12 cellular contexts compared by ENCODE assay signal in genomic region chr3:23726811-23727548, GRCh38.
DNase-seq lines count a peak whose midpoint lies in the region; ATAC-seq and TF ChIP-seq lines count a peak whose summit lies in the region.
"Had no signal": no experiment of that assay in that cellular context is flagged by ENCODE, and none has a peak within 500 bp of the region (broad histone marks: within the 10 kb centered on the region; RNA-seq: fewer than 3 reads in every experiment).

No MANE protein-coding gene starts in this region.

- H3K27ac Mint-ChIP-seq in MCF 10A (ENCODE audit: low read depth, unreplicated experiment) (no peak overlapping the region), Calu3 (ENCODE audit: unreplicated experiment) (no peak overlapping the region)
- H3K27ac Mint-ChIP-seq: B cell had no signal

- H3K27me3 Mint-ChIP-seq in MCF 10A (ENCODE audit: insufficient read depth, unreplicated experiment) = no peaks in the 10 kb centered on the region
- no peaks in the 10 kb centered on the region for H3K27me3 Mint-ChIP-seq in Calu3 (ENCODE audit: unreplicated experiment)
- H3K27me3 Mint-ChIP-seq: B cell had no signal

- H3K4me1 Mint-ChIP-seq in MCF 10A (ENCODE audit: insufficient read depth, unreplicated experiment) = no peaks in the 10 kb centered on the region
- H3K4me1 Mint-ChIP-seq in Calu3 (ENCODE audit: low read depth, unreplicated experiment) = no peaks in the 10 kb centered on the region

- H3K4me3 Mint-ChIP-seq in MCF 10A (ENCODE audit: unreplicated experiment) (no peak overlapping the region), Calu3 (ENCODE audit: low read depth, unreplicated experiment) (no peak overlapping the region)
- H3K4me3 Mint-ChIP-seq: B cell had no signal

- BruUV-seq in MCF 10A (replicated peaks; lab: Mats Ljungman, UMichigan) (no TSS peak), Calu3 (replicated peaks; lab: Mats Ljungman, UMichigan) (no TSS peak)

- intact Hi-C loops in MCF 10A (cut with micrococcal nuclease) = no loop called here
- intact Hi-C loops in Calu3 (cut with micrococcal nuclease; ENCODE audit: unreplicated experiment) = no loop called here

- H3K4me3 ChIP-seq in Jurkat, Clone E6-1 (ENCODE audit: low read length) = no peak overlapping the region
- H3K4me3 ChIP-seq: transverse colon had no signal

- H3K9me3 Mint-ChIP-seq in MCF 10A (ENCODE audit: unreplicated experiment) (no peaks in the 10 kb centered on the region), Calu3 (ENCODE audit: low read depth, unreplicated experiment) (no peaks in the 10 kb centered on the region)

- POLR2A ChIA-PET in MCF 10A (lab: Yijun Ruan, JAX) = no interaction called here

- H3K36me3 Mint-ChIP-seq in MCF 10A (ENCODE audit: insufficient read depth, unreplicated experiment) (no peaks in the 10 kb centered on the region), Calu3 (ENCODE audit: insufficient read depth, unreplicated experiment) (no peaks in the 10 kb centered on the region)

- DNase-seq in stimulated activated CD4-positive, alpha-beta T cell treated with anti-CD3 and anti-CD28 coated beads, Interleukin-4, amount 100 ng/mL, for 24 hours = peak; percentile 10
- DNase-seq in stimulated activated CD4-positive, alpha-beta T cell treated with anti-CD3 and anti-CD28 coated beads, Interleukin-4, amount 100 ng/mL, for 4 hours = no peak
- peak; percentile 40 for DNase-seq in Jurkat, Clone E6-1 (ENCODE audit: low read depth, low spot score)
- DNase-seq in KG1 (lab: John Stamatoyannopoulos, UW) (no peak), MCF 10A (ENCODE audit: unreplicated experiment) (no peak), Calu3 (no peak)
- DNase-seq: NCI-H2029 treated with DMSO at 0.1 percent for 48 hours; stimulated activated CD4-positive, alpha-beta T cell treated with anti-CD3 and anti-CD28 coated beads, Interleukin-15, amount 100 ng/mL, for 24 hours; transverse colon had no signal

- ATAC-seq in HG02678 (IDR thresholded peaks at IDR 0.05; ENCODE audit: unreplicated experiment) = peak; percentile 58
- no peak for ATAC-seq in esophagus mucosa

- CTCF ChIA-PET in MCF 10A (lab: Yijun Ruan, JAX) = interaction anchor here (1.2 kb wide), 1 partner anchor 171 kb away, joined by 4 read pairs; no protein-coding TSS in a partner anchor
- CTCF ChIA-PET in Calu3 (lab: Charles Lee) = no interaction called here

- no peak for TF ChIP-seq CTCF in MCF 10A (IDR thresholded peaks at IDR 0.05; ENCODE audit: unreplicated experiment)
- no peak for TF ChIP-seq CTCF in Calu3 (IDR thresholded peaks at IDR 0.05; ENCODE audit: unreplicated experiment)

Comparison
In these comparisons a context has a peak if more than half of its experiments do, and no peak if none do; other contexts are left out.
1. DNase-seq: peak in stimulated activated CD4-positive, alpha-beta T cell treated with anti-CD3 and anti-CD28 coated beads, Interleukin-4, amount 100 ng/mL, for 24 hours (single experiment) and Jurkat, Clone E6-1 (single experiment); none in stimulated activated CD4-positive, alpha-beta T cell treated with anti-CD3 and anti-CD28 coated beads, Interleukin-4, amount 100 ng/mL, for 4 hours (0 of 2), KG1 (single experiment), MCF 10A (single experiment) and Calu3 (single experiment).